8 cellular contexts compared by ENCODE assay signal in the genomic region with DNA sequence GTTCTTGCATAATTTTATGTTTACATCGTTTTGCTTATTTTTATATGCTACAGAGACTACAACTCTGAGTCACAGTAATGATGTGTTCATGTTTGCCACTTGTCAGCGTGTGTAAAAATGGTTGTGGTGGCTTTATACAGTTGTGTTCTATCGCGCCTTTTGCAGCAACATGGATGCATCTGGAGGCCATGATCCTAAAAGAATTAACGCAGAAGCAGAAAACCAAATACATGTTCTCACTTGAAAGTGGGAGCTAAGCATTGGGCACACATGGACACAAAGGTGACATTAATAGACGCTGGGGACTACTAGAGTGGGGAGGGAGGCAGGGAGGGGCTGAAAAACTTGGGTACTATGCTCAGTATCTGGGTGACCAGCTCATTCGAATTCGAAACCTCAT. TPM values are rescaled to one million over a fixed set of nuclear protein-coding genes. Genes with fewer than 3 reads are reported as not detected.
DNase-seq lines count a peak whose midpoint lies in the region; ATAC-seq and TF ChIP-seq lines count a peak whose summit lies in the region.

No MANE protein-coding gene starts in this region.

- peaks cover 21% of the 10 kb centered on the region for H3K36me3 Mint-ChIP-seq in nephron (ENCODE audit: low read depth)

- no peaks in the 10 kb centered on the region for H3K9me2 ChIP-seq in PC-9 (ENCODE audit: insufficient read depth)

- intact Hi-C loops in PC-9 (cut with micrococcal nuclease; ENCODE audit: unreplicated experiment): loop anchor here (1.0 to 5.0 kb wide), 6 partner anchors 9 to 539 kb away; a partner anchor contains a TSS

- no peak for TF ChIP-seq CTCF in PC-9 (conservative IDR thresholded peaks at IDR 0.05)
- TF ChIP-seq CTCF in nephron (IDR thresholded peaks at IDR 0.05; ENCODE audit: unreplicated experiment in 3 of 3): no peak

- H3K27ac ChIP-seq in PC-9 (peak overlapping the region; percentile 92), cingulate gyrus (ENCODE audit: low read depth, low read length) (peak overlapping the region; percentile 96)

- H3K27me3 Mint-ChIP-seq in nephron (ENCODE audit: low read depth): peaks cover 3% of the 10 kb centered on the region

- H3F3A ChIP-seq in PC-9 (ENCODE audit: insufficient read depth, low read depth): peaks cover 5% of the 10 kb centered on the region; the same call in 1 of the 2 replicates

- H4K20me1 ChIP-seq in PC-9 (ENCODE audit: insufficient read depth): no peaks in the 10 kb centered on the region; the same call in 1 of the 2 replicates

- H3K36me3 ChIP-seq in PC-9 (ENCODE audit: low read depth): no peaks in the 10 kb centered on the region

- H3K9me3 Mint-ChIP-seq in nephron: no peaks in the 10 kb centered on the region

- H3K4me2 ChIP-seq in PC-9: peak overlapping the region; percentile 100

- no peaks in the 10 kb centered on the region for H3K27me3 ChIP-seq in PC-9 (ENCODE audit: insufficient read depth, low read depth)

- peak overlapping the region; percentile 61 for H3K4me3 ChIP-seq in PC-9

- H3K27ac Mint-ChIP-seq in nephron: peak overlapping the region; percentile 98 to 100 (median 100)

- TSS peak; percentile 95 for BruUV-seq in PC-9 (replicated peaks; lab: Mats Ljungman, UMichigan)

- no peaks in the 10 kb centered on the region for H3K9me3 ChIP-seq in PC-9 (ENCODE audit: insufficient read depth, low read depth)

- POLR2A ChIA-PET in PC-9 (lab: Charles Lee; ENCODE audit: unreplicated experiment): interaction anchor here (0.5 to 1.8 kb wide), 12 partner anchors 10 to 1251 kb away, joined by 3 to 17 read pairs (median 5); a partner anchor contains a TSS

- H3K4me1 ChIP-seq in PC-9 (replicated peaks; ENCODE audit: insufficient read depth): peaks cover 18% of the 10 kb centered on the region

- peak overlapping the region; percentile 99 to 100 (median 100) for H3K4me3 Mint-ChIP-seq in nephron

- ATAC-seq in GM18508 (IDR thresholded peaks at IDR 0.05; ENCODE audit: insufficient read depth, unreplicated experiment) (peak; percentile 1), HG02840 (IDR thresholded peaks at IDR 0.05; ENCODE audit: low FRiP score, unreplicated experiment) (no peak), HG02885 (IDR thresholded peaks at IDR 0.05; ENCODE audit: poor library complexity, unreplicated experiment) (no peak), HG02798 (IDR thresholded peaks at IDR 0.05; ENCODE audit: poor library complexity, unreplicated experiment) (no peak)

- CTCF ChIA-PET in PC-9 (lab: Charles Lee): interaction anchor here (0.7 to 1.9 kb wide), 2 partner anchors 10 to 567 kb away, joined by 4 to 8 read pairs; a partner anchor contains a TSS

- H2AFZ ChIP-seq in PC-9: peak overlapping the region; percentile 78

- peaks cover 27% of the 10 kb centered on the region for H3K79me2 ChIP-seq in PC-9 (ENCODE audit: low read depth)

- H3K4me1 Mint-ChIP-seq in nephron: peaks cover 25% of the 10 kb centered on the region

- DNase-seq in PC-9 (peak in 1 of 2 experiments; percentile 5), LoVo (ENCODE audit: low spot score) (no peak)

RNA-seq across cellular contexts. Expression of a gene that starts 1.0 kb away (rescaled TPM):
- total RNA-seq in PC-9 (2021): 60.3 and 78.5 TPM in 2 replicates

RNA-seq across cellular contexts. Expression of a gene that starts 9.7 kb away (rescaled TPM):
- total RNA-seq in PC-9 (2021): 24.0 and 29.5 TPM in 2 replicates

RNA-seq across cellular contexts. Expression of a gene that starts 39.6 kb away (rescaled TPM):
- 7.4 and 9.6 TPM in 2 replicates for total RNA-seq in PC-9 (2021)

RNA-seq across cellular contexts. Expression of a gene that starts 39.9 kb away (rescaled TPM):
- 4.4 and 7.3 TPM in 2 replicates for total RNA-seq in PC-9 (2021)
